Comparison of ENCODE assay signal across 8 cellular contexts in the genomic region with DNA sequence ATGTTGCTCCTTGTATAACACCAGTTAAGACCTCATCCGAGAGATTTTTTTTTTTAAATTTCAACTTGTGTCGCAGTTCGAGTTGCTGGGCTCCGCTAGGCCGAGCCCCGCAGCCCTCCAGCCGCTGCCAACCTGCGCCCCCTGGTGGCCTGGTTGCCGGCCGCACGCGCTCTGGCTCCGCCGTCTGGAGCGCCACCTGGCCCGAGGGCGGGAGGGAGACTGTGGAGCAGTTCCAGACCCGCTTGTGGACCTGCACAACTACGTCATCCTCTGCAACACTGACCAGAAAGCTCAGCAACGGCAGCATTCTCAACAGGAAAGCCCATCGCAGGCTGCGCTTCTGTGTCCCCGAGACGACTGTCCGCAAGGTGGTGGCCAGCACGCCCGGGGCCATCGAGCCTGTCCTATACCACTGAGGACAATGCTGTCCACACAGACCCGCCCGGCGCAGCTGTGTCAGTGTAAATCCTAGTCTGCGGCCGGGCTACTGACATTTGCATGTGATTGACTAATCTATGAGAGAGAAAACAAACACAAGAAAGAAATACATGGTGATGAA. TPM values are rescaled to one million over a fixed set of nuclear protein-coding genes. Genes with fewer than 3 reads are reported as not detected.
A peak's percentile ranks its signal among the peaks of the same experiment; 100 is the strongest.
DNase-seq lines count a peak whose midpoint lies in the region; ATAC-seq and TF ChIP-seq lines count a peak whose summit lies in the region.

No MANE protein-coding gene starts in this region.

- H3K27me3 ChIP-seq in GM06990 (replicated peaks; ENCODE audit: control insufficient read depth, insufficient read depth, low read length) (no peaks in the 10 kb centered on the region), adrenal gland (no peaks in the 10 kb centered on the region), heart right ventricle (peaks cover 0 to 18% (median 0%) of the 10 kb centered on the region in 7 donors), upper lobe of left lung (no peaks in the 10 kb centered on the region)

- H3K4me3 ChIP-seq in GM06990 (replicated peaks; ENCODE audit: low read depth, low read length) = peak overlapping the region; percentile 22
- H3K4me3 ChIP-seq in HFF-Myc (replicated peaks; ENCODE audit: low read depth, low read length) = peak overlapping the region; percentile 29
- H3K4me3 ChIP-seq in adrenal gland = peak overlapping the region in 1 of 4 donors; percentile 56
- peak overlapping the region in 9 of 10 donors; percentile 18 to 47 (median 43) for H3K4me3 ChIP-seq in heart right ventricle
- H3K4me3 ChIP-seq in upper lobe of left lung = peak overlapping the region in 3 of 4 donors; percentile 28 to 44 (median 35)

- peaks cover 0 to 4% of the 10 kb centered on the region in 2 donors for H3K4me1 ChIP-seq in adrenal gland (replicated peaks in 1 of 2)
- H3K4me1 ChIP-seq in heart right ventricle = peaks cover 0 to 5% (median 0%) of the 10 kb centered on the region in 9 donors
- peaks cover 0 to 10% (median 2%) of the 10 kb centered on the region in 4 donors for H3K4me1 ChIP-seq in upper lobe of left lung

- TF ChIP-seq CTCF in GM06990 (IDR thresholded peaks at IDR 0.05; ENCODE audit: insufficient read depth, low read length, poor library complexity, severe bottlenecking) = peak; percentile 94
- peak; percentile 100 for TF ChIP-seq CTCF in HFF-Myc (IDR thresholded peaks at IDR 0.05; ENCODE audit: low read depth, low read length, missing control alignments)
- TF ChIP-seq CTCF in adrenal gland (IDR thresholded peaks at IDR 0.05) = peak; percentile 84 to 99 (median 95)
- peak; percentile 93 to 100 (median 99) for TF ChIP-seq CTCF in heart right ventricle (IDR thresholded peaks at IDR 0.05)
- TF ChIP-seq CTCF in upper lobe of left lung (IDR thresholded peaks at IDR 0.05) = peak; percentile 92 to 98 (median 95)

- intact Hi-C loops in adrenal gland (cut with DNase I) = loop anchor here in 1 of 2 donors (10.0 kb wide), 1 partner anchor 120 kb away; no protein-coding TSS in a partner anchor
- intact Hi-C loops in heart right ventricle (cut with DNase I) = loop anchor here in 6 of 10 donors (2.0 to 10.0 kb wide), 5 partner anchors 37 to 122 kb away; a partner anchor contains a TSS
- intact Hi-C loops in posterior vena cava (cut with DNase I) = no loop called here

- 1 to 4% (median 2%) methylated on average over 16 to 33 of the region's 33 CpGs for WGBS in adrenal gland, 4 donors
- 3% methylated on average over 33 of the region's 33 CpGs for WGBS in heart right ventricle, 2 donors
- 0 to 4% methylated on average over 17 to 26 of the region's 33 CpGs for WGBS in upper lobe of left lung, 2 donors

- no peak for TF ChIP-seq EP300 in upper lobe of left lung (IDR thresholded peaks at IDR 0.05)

- ATAC-seq in heart right ventricle (peak; percentile 96 to 100 (median 99)), upper lobe of left lung (ENCODE audit: low FRiP score in 2 of 2) (peak; percentile 98 to 100)

- peak; percentile 81 for DNase-seq in GM06990 (ENCODE audit: extremely low read depth, insufficient read length)
- DNase-seq in HFF-Myc (ENCODE audit: extremely low read depth, low read depth) = peak; percentile 50
- peak; percentile 51 for DNase-seq in MV-4-11 (lab: John Stamatoyannopoulos, UW)
- DNase-seq in T follicular helper cell (ENCODE audit: low read depth) = peak; percentile 75
- peak; percentile 82 to 92 (median 89) for DNase-seq in adrenal gland
- DNase-seq in heart right ventricle = peak; percentile 80 to 88
- DNase-seq in posterior vena cava (ENCODE audit: low spot score) = peak; percentile 93
- peak; percentile 88 to 98 for DNase-seq in upper lobe of left lung

- H3K27ac ChIP-seq in adrenal gland (peak overlapping the region in 1 of 5 donors; percentile 30), heart right ventricle (no peak overlapping the region), upper lobe of left lung (no peak overlapping the region)

- no peaks in the 10 kb centered on the region for H3K36me3 ChIP-seq in GM06990 (ENCODE audit: control insufficient read depth, insufficient read depth, low read length)
- no peaks in the 10 kb centered on the region for H3K36me3 ChIP-seq in adrenal gland (replicated peaks in 1 of 2)
- no peaks in the 10 kb centered on the region for H3K36me3 ChIP-seq in heart right ventricle
- no peaks in the 10 kb centered on the region for H3K36me3 ChIP-seq in upper lobe of left lung

- H3K9me3 ChIP-seq in adrenal gland (replicated peaks in 1 of 3) (no peaks in the 10 kb centered on the region), heart right ventricle (no peaks in the 10 kb centered on the region), upper lobe of left lung (no peaks in the 10 kb centered on the region)

- no peak for TF ChIP-seq POLR2A in adrenal gland (IDR thresholded peaks at IDR 0.05)
- no peak for TF ChIP-seq POLR2A in upper lobe of left lung (IDR thresholded peaks at IDR 0.05)

RNA-seq across cellular contexts. Expression of a gene that starts 39.1 kb away (rescaled TPM):
- 1 to 10 TPM in 1 of 8 donors, under 1 TPM in 4, not detected in 3; 0.38 to 1.1 (median 0.41) TPM for total RNA-seq in adrenal gland
- 1 to 10 TPM in 1 of 3 donors, under 1 TPM in 2; 0.66 to 1.2 (median 0.88) TPM for polyA plus RNA-seq in adrenal gland
- under 1 TPM in 1 of 10 donors, not detected in 9; 0.19 TPM for total RNA-seq in heart right ventricle
- under 1 TPM in 1 of 2 donors, not detected in 1; 0.09 TPM for polyA plus RNA-seq in heart right ventricle
- under 1 TPM; 0.32 to 0.48 TPM for total RNA-seq in posterior vena cava
- total RNA-seq in upper lobe of left lung = under 1 TPM in 2 of 6 donors, not detected in 4; 0.17 TPM

Comparison
In these comparisons a context has a peak if more than half of its experiments do, and no peak if none do; other contexts are left out.
1. intact Hi-C loops: an anchor here in heart right ventricle (2.0 to 10.0 kb wide); none called in posterior vena cava.